ENCODE assay signal across 19 cellular contexts in genomic region chr2:158204741-158205165, GRCh38.
DNase-seq lines count a peak whose midpoint lies in the region; ATAC-seq and TF ChIP-seq lines count a peak whose summit lies in the region.
"Had no signal": no experiment of that assay in that cellular context is flagged by ENCODE, and none has a peak within 500 bp of the region (broad histone marks: within the 10 kb centered on the region; RNA-seq: fewer than 3 reads in every experiment).

No MANE protein-coding gene starts in this region.

- no peaks in the 10 kb centered on the region for H3K36me3 ChIP-seq in fibroblast of lung (ENCODE audit: control insufficient read depth, insufficient read depth, low read length)
- H3K36me3 ChIP-seq: adrenal gland had no signal

- H3K79me2 ChIP-seq in fibroblast of lung (ENCODE audit: control insufficient read depth, insufficient read depth, low read length): no peaks in the 10 kb centered on the region

- H3K36me3 Mint-ChIP-seq in stimulated activated memory B cell treated with anti-CD40 and anti-IgM and Interleukin-4, amounts not matched to agents 10 μg/mL and 1 μg/mL and 100 μg/mL, for 72 hours: no peaks in the 10 kb centered on the region
- H3K36me3 Mint-ChIP-seq: CD8-positive, alpha-beta T cell had no signal

- no peaks in the 10 kb centered on the region for H3K4me1 ChIP-seq in fibroblast of lung (ENCODE audit: control insufficient read depth, extremely low read depth, insufficient read depth, low read length)
- H3K4me1 ChIP-seq: adrenal gland had no signal

- no peaks in the 10 kb centered on the region for H3K9me3 Mint-ChIP-seq in stimulated activated memory B cell treated with anti-CD40 and anti-IgM and Interleukin-4, amounts not matched to agents 10 μg/mL and 1 μg/mL and 100 μg/mL, for 72 hours
- H3K9me3 Mint-ChIP-seq: CD8-positive, alpha-beta T cell; T-helper 1 cell treated with Interleukin-12 subunit alpha and Interleukin-12 subunit beta and Interleukin-4 antibody, amounts not matched to agents 30 μg/mL and 1 μg/mL, for 36 hours had no signal

- no peak for TF ChIP-seq CTCF in fibroblast of lung (conservative IDR thresholded peaks at IDR 0.05 in 1 of 2, IDR thresholded peaks at IDR 0.05 in 1 of 2; ENCODE audit: low read depth in 1 of 2, low read length in 2 of 2)

- no peaks in the 10 kb centered on the region for H3K27me3 ChIP-seq in fibroblast of lung (ENCODE audit: control insufficient read depth, insufficient read depth, low read length)
- H3K27me3 ChIP-seq: adrenal gland had no signal

- no peaks in the 10 kb centered on the region for H3K27me3 Mint-ChIP-seq in stimulated activated memory B cell treated with anti-CD40 and anti-IgM and Interleukin-4, amounts not matched to agents 10 μg/mL and 1 μg/mL and 100 μg/mL, for 72 hours

- no peak overlapping the region for H3K9ac ChIP-seq in fibroblast of lung (ENCODE audit: insufficient read depth, low read length)

- H3K4me3 Mint-ChIP-seq in stimulated activated memory B cell treated with anti-CD40 and anti-IgM and Interleukin-4, amounts not matched to agents 10 μg/mL and 1 μg/mL and 100 μg/mL, for 72 hours: no peak overlapping the region
- H3K4me3 Mint-ChIP-seq: CD8-positive, alpha-beta T cell; T-helper 1 cell treated with Interleukin-12 subunit alpha and Interleukin-12 subunit beta and Interleukin-4 antibody, amounts not matched to agents 30 μg/mL and 1 μg/mL, for 36 hours had no signal

- H3K27ac ChIP-seq in fibroblast of lung (ENCODE audit: insufficient read depth, low read length): no peak overlapping the region
- H3K27ac ChIP-seq: 22Rv1, adrenal gland, skin epidermis had no signal

- no peak overlapping the region for H3K4me3 ChIP-seq in fibroblast of lung (replicated peaks in 1 of 4; ENCODE audit: control extremely low read depth in 1 of 4, insufficient read depth in 1 of 4, low read depth in 3 of 4, low read length in 4 of 4)
- H3K4me3 ChIP-seq: adrenal gland, K562, lung, skin epidermis had no signal

- no peaks in the 10 kb centered on the region for H4K20me1 ChIP-seq in fibroblast of lung (ENCODE audit: control insufficient read depth, extremely low read depth, insufficient read depth, low read length)

- H3K9me3 ChIP-seq in fibroblast of lung (ENCODE audit: control insufficient read depth, insufficient read depth, low read depth, low read length): no peaks in the 10 kb centered on the region
- H3K9me3 ChIP-seq: adrenal gland had no signal

- ATAC-seq in HG03460 (IDR thresholded peaks at IDR 0.05; ENCODE audit: unreplicated experiment): peak; percentile 54
- peak; percentile 81 for ATAC-seq in stimulated activated memory B cell treated with anti-CD40 and anti-IgM and Interleukin-4, amounts not matched to agents 10 μg/mL and 1 μg/mL and 100 μg/mL, for 72 hours
- ATAC-seq: activated CD4-positive, CD25-positive, alpha-beta regulatory T cell treated with anti-CD3 and anti-CD28 coated beads, Interleukin-2, amount 50 U/mL, for 24 hours; CD8-positive, alpha-beta T cell; K562 had no signal

- H3K27ac Mint-ChIP-seq in stimulated activated memory B cell treated with anti-CD40 and anti-IgM and Interleukin-4, amounts not matched to agents 10 μg/mL and 1 μg/mL and 100 μg/mL, for 72 hours: no peak overlapping the region
- H3K27ac Mint-ChIP-seq: CD8-positive, alpha-beta T cell; T-helper 1 cell treated with Interleukin-12 subunit alpha and Interleukin-12 subunit beta and Interleukin-4 antibody, amounts not matched to agents 30 μg/mL and 1 μg/mL, for 36 hours had no signal

- peaks cover 11% of the 10 kb centered on the region for H3K4me1 Mint-ChIP-seq in stimulated activated memory B cell treated with anti-CD40 and anti-IgM and Interleukin-4, amounts not matched to agents 10 μg/mL and 1 μg/mL and 100 μg/mL, for 72 hours

- DNase-seq in DMS53 (lab: John Stamatoyannopoulos, UW): peak; percentile 71
- no peak for DNase-seq in DMS53 treated with DMSO at 0.1 percent for 48 hours (lab: John Stamatoyannopoulos, UW; ENCODE audit: unreplicated experiment)
- peak; percentile 26 to 39 for DNase-seq in fibroblast of lung (ENCODE audit: low read depth in 2 of 2)
- DNase-seq in activated gamma-delta T cell treated with Interleukin-2 at 50 U/mL for 16 hours: no peak
- no peak for DNase-seq in stimulated activated CD4-positive, alpha-beta T cell treated with anti-CD3 and anti-CD28 coated beads, Interleukin-12 subunit alpha, Interleukin-12 subunit beta, amount 100 ng/mL, for 4 hours
- no peak for DNase-seq in NCI-H1694 treated with DMSO at 0.1 percent for 48 hours (lab: John Stamatoyannopoulos, UW)
- DNase-seq: adrenal gland; CD8-positive, alpha-beta T cell; foreskin melanocyte; NCI-H1436 treated with DMSO at 0.1 percent for 48 hours; NCI-H446 had no signal

- H2AFZ ChIP-seq in fibroblast of lung (ENCODE audit: low read length): no peak overlapping the region

- H3K4me2 ChIP-seq in fibroblast of lung (ENCODE audit: extremely low read depth, insufficient read depth, low read length): no peak overlapping the region

Comparison
In these comparisons a context has a peak if more than half of its experiments do, and no peak if none do; other contexts are left out.
1. DNase-seq: peak in DMS53 (single experiment) and fibroblast of lung (2 of 2); none in DMS53 treated with DMSO at 0.1 percent for 48 hours (single experiment), activated gamma-delta T cell treated with Interleukin-2 at 50 U/mL for 16 hours (single experiment), stimulated activated CD4-positive, alpha-beta T cell treated with anti-CD3 and anti-CD28 coated beads, Interleukin-12 subunit alpha, Interleukin-12 subunit beta, amount 100 ng/mL, for 4 hours (single experiment) and NCI-H1694 treated with DMSO at 0.1 percent for 48 hours (single experiment).